Comparison of ENCODE assay signal across 8 cellular contexts in genomic region chr5:56829137-56829536, GRCh38. TPM values are rescaled to one million over a fixed set of nuclear protein-coding genes. Genes with fewer than 3 reads are reported as not detected.
DNase-seq lines count a peak whose midpoint lies in the region; ATAC-seq lines count a peak whose summit lies in the region.

No MANE protein-coding gene starts in this region.

- peaks cover 21% of the 10 kb centered on the region for H3K36me3 Mint-ChIP-seq in activated CD4-positive, alpha-beta memory T cell treated with anti-CD3 and anti-CD28 coated beads, Interleukin-2, amount 10 ng/mL, durations not matched to agents 7 days and 5 days (ENCODE audit: low read depth)
- peaks cover 11% of the 10 kb centered on the region for H3K36me3 Mint-ChIP-seq in memory B cell

- CTCF ChIA-PET in activated CD4-positive, alpha-beta memory T cell treated with anti-CD3 and anti-CD28 coated beads, Interleukin-2, amount 10 ng/mL, durations not matched to agents 7 days and 5 days (lab: Charles Lee) = interaction anchor here (0.5 to 3.1 kb wide), 7 partner anchors 9 to 1037 kb away, joined by 3 to 18 read pairs (median 3); no protein-coding TSS in a partner anchor

- in situ Hi-C loops in Caki2 (cut with HindIII; ENCODE audit: low pct_unique_long_range_greater_than_20kb, low sequenced_read_pairs) = no loop called here

- DNase-seq in Caki2 (ENCODE audit: low read depth) (peak; percentile 64), memory B cell (ENCODE audit: low spot score in 2 of 2) (peak in 1 of 2 donors; percentile 49), NCI-H1417 (lab: John Stamatoyannopoulos, UW) (no peak), SIG-M5 treated with dmso at 0.1 percent for 504 hours (lab: John Stamatoyannopoulos, UW; ENCODE audit: unreplicated experiment) (no peak), NCI-H1092 treated with DMSO at 0.1 percent for 48 hours (lab: John Stamatoyannopoulos, UW) (no peak)
- DNase-seq in activated CD4-positive, alpha-beta memory T cell treated with anti-CD3 and anti-CD28 coated beads, Interleukin-2, amount 10 ng/mL, durations not matched to agents 7 days and 5 days = peak; percentile 62

- H3K9me3 Mint-ChIP-seq in activated CD4-positive, alpha-beta memory T cell treated with anti-CD3 and anti-CD28 coated beads, Interleukin-2, amount 10 ng/mL, durations not matched to agents 7 days and 5 days = no peaks in the 10 kb centered on the region
- H3K9me3 Mint-ChIP-seq in memory B cell = no peaks in the 10 kb centered on the region

- peaks cover 84% of the 10 kb centered on the region for H3K4me1 Mint-ChIP-seq in activated CD4-positive, alpha-beta memory T cell treated with anti-CD3 and anti-CD28 coated beads, Interleukin-2, amount 10 ng/mL, durations not matched to agents 7 days and 5 days
- H3K4me1 Mint-ChIP-seq in memory B cell = peaks cover 66% of the 10 kb centered on the region

- POLR2A ChIA-PET in activated CD4-positive, alpha-beta memory T cell treated with anti-CD3 and anti-CD28 coated beads, Interleukin-2, amount 10 ng/mL, durations not matched to agents 7 days and 5 days (lab: Charles Lee) = interaction anchor here (0.6 to 2.8 kb wide), 5 partner anchors 9 to 488 kb away, joined by 3 to 21 read pairs (median 3); partner anchors contain the start of gene MAP3K1

- ATAC-seq in HG03354 (IDR thresholded peaks at IDR 0.05; ENCODE audit: poor library complexity, severe bottlenecking, unreplicated experiment) = peak; percentile 58
- peak; percentile 92 for ATAC-seq in memory B cell (ENCODE audit: low read depth)
- ATAC-seq in HG03097 (IDR thresholded peaks at IDR 0.05; ENCODE audit: low FRiP score, unreplicated experiment) = no peak

- H3K4me3 Mint-ChIP-seq in activated CD4-positive, alpha-beta memory T cell treated with anti-CD3 and anti-CD28 coated beads, Interleukin-2, amount 10 ng/mL, durations not matched to agents 7 days and 5 days = peak overlapping the region; percentile 66
- peak overlapping the region; percentile 73 for H3K4me3 Mint-ChIP-seq in memory B cell

- H3K27ac Mint-ChIP-seq in activated CD4-positive, alpha-beta memory T cell treated with anti-CD3 and anti-CD28 coated beads, Interleukin-2, amount 10 ng/mL, durations not matched to agents 7 days and 5 days = peak overlapping the region; percentile 68
- H3K27ac Mint-ChIP-seq in memory B cell = peak overlapping the region; percentile 86

- no peaks in the 10 kb centered on the region for H3K27me3 Mint-ChIP-seq in activated CD4-positive, alpha-beta memory T cell treated with anti-CD3 and anti-CD28 coated beads, Interleukin-2, amount 10 ng/mL, durations not matched to agents 7 days and 5 days
- no peaks in the 10 kb centered on the region for H3K27me3 Mint-ChIP-seq in memory B cell

RNA-seq across cellular contexts. Expression of gene MAP3K1, which starts 13.8 kb away (rescaled TPM):
- 32.4 and 38.0 TPM in 2 replicates for total RNA-seq in Caki2 (2014; rRNA removed; shearing (Covaris generic); ENCODE audit: low replicate concordance)
- total RNA-seq in activated CD4-positive, alpha-beta memory T cell treated with anti-CD3 and anti-CD28 coated beads, Interleukin-2, amount 10 ng/mL, durations not matched to agents 7 days and 5 days = 10 to 100 TPM; 47.5 to 49.5 TPM

Comparison
In these comparisons a context has a peak if more than half of its experiments do, and no peak if none do; other contexts are left out.
1. DNase-seq: peak in Caki2 (single experiment) and activated CD4-positive, alpha-beta memory T cell treated with anti-CD3 and anti-CD28 coated beads, Interleukin-2, amount 10 ng/mL, durations not matched to agents 7 days and 5 days (single experiment); none in NCI-H1417 (0 of 3), SIG-M5 treated with dmso at 0.1 percent for 504 hours (single experiment) and NCI-H1092 treated with DMSO at 0.1 percent for 48 hours (single experiment).